In the genomic region with DNA sequence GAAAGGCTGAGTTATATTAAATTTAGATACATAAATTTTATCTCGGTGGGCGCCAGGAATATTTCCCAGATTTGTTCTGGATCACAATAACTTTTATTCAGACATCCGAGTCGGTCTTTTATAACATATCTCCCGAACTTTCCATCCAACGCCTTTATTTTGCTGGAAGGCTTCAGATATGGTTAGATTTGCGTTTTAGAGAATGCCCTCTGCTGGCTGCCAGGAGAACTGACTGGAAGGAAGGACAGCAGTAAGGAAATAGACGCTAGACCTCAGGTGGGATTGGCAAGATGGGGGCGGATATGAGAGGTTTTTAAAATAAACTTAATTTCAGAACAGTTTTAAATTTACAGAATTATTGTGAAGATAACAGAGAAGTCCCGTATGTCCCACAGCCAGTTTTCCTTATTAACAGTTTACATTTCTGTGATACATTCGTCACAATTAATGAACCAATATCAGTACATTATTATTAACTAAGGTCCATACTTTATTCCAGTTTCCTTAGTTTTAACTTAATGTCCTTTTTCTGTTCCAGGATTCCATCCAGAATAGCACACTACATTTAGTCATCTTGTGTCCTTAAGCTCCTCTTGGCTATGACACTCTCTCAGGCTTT, we compare ENCODE assay signal across 1 cellular context.
TF ChIP-seq lines count a peak whose summit lies in the region.

No MANE protein-coding gene starts in this region.

TF ChIP-seq in HepG2, 621 proteins besides CTCF, POLR2A, EP300 and RAD21:
- TF ChIP-seq SMC3 (IDR thresholded peaks at IDR 0.05; ENCODE audit: low read length) (peak; percentile 48), STAG1 (CRISPR knock-in tag; IDR thresholded peaks at IDR 0.05) (peak; percentile 24; the same call in 1 of the 2 replicates)
- TF ChIP-seq, protein P1, sequence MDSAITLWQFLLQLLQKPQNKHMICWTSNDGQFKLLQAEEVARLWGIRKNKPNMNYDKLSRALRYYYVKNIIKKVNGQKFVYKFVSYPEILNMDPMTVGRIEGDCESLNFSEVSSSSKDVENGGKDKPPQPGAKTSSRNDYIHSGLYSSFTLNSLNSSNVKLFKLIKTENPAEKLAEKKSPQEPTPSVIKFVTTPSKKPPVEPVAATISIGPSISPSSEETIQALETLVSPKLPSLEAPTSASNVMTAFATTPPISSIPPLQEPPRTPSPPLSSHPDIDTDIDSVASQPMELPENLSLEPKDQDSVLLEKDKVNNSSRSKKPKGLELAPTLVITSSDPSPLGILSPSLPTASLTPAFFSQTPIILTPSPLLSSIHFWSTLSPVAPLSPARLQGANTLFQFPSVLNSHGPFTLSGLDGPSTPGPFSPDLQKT (CRISPR knock-in tag; IDR thresholded peaks at IDR 0.05; ENCODE audit: borderline replicate concordance) = no peak
TF ChIP-seq in HepG2: peak in this region for 2.
